In the genomic region with DNA sequence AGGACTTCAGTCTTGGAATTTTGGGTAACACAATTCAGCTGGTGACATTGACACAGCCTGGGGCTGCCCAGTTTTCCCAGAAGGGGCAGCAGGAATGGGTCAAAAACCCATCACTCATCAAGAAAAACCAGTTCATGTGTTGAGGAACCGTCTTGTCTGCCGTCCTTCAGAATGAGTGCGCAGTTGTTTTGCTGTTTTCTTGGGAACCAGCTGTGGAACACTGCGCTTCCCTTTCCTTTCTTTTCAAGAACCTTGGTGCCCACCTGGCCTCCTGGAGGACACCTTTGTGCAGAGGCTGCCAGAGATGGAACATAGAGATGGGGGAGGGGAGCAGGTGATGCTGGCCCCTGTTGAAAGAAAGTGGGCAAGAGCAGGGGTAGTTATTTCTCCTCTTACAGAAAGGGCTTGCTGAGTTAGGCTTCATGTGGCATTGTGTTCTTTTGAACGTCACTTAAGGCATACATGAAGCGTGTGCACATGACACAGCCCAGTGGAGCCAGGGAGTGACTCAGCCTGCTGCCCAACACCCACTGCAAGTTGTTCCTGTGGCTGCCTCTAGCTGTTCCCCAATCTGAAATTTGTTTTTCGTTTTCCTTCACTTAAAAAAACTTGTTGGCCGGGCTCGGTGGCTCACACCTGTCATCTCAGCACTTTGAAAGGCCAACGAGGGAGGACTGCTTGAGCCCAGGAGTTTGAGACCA, we compare ENCODE assay signal across 7 cellular contexts.
A peak's percentile ranks its signal among the peaks of the same experiment; 100 is the strongest.
DNase-seq lines count a peak whose midpoint lies in the region; ATAC-seq, FAIRE-seq and TF ChIP-seq lines count a peak whose summit lies in the region.

No MANE protein-coding gene starts in this region.

- TF ChIP-seq POLR2A in NB4 (IDR thresholded peaks at IDR 0.05; ENCODE audit: extremely low read depth, insufficient read length): no peak

- WGBS in lung, 2 donors: 53 to 67% methylated on average over 10 of the region's 10 CpGs
- 40% methylated on average over 10 of the region's 10 CpGs for WGBS in aorta, 2 donors

- H3K9me3 ChIP-seq in lung (ENCODE audit: control insufficient read depth in 2 of 2, insufficient read depth in 1 of 2, low read length in 1 of 2) (peaks cover 0 to 4% of the 10 kb centered on the region in 2 donors), aorta (ENCODE audit: control insufficient read depth, low read length) (no peaks in the 10 kb centered on the region)

- H3K27me3 ChIP-seq in bronchial epithelial cell (ENCODE audit: control insufficient read depth, insufficient read depth, low read length) (no peaks in the 10 kb centered on the region), lung (ENCODE audit: control insufficient read depth, insufficient read depth) (no peaks in the 10 kb centered on the region), aorta (ENCODE audit: control insufficient read depth in 1 of 2, insufficient read depth in 2 of 2, low read length in 1 of 2) (no peaks in the 10 kb centered on the region)

- peak; percentile 80 for ATAC-seq in GM18520 (IDR thresholded peaks at IDR 0.05; ENCODE audit: unreplicated experiment)
- peak; percentile 74 for ATAC-seq in HG02642 (IDR thresholded peaks at IDR 0.05; ENCODE audit: poor library complexity, unreplicated experiment)
- ATAC-seq in lung (ENCODE audit: insufficient read depth, low FRiP score): peak; percentile 70
- ATAC-seq in aorta (ENCODE audit: low FRiP score): peak; percentile 92

- H3K27ac ChIP-seq in lung (ENCODE audit: low read depth in 1 of 2, low read length in 1 of 2): peak overlapping the region in 1 of 2 donors; percentile 53
- H3K27ac ChIP-seq in aorta (ENCODE audit: low read depth in 1 of 2, low read length in 2 of 2): peak overlapping the region in 1 of 2 donors; percentile 64

- peaks cover 0 to 5% of the 10 kb centered on the region in 2 donors for H3K4me1 ChIP-seq in lung (ENCODE audit: control insufficient read depth in 2 of 2, insufficient read depth in 2 of 2, low read length in 2 of 2)
- peaks cover 0 to 6% of the 10 kb centered on the region in 2 donors for H3K4me1 ChIP-seq in aorta (ENCODE audit: control insufficient read depth in 1 of 2, insufficient read depth in 2 of 2, low read length in 2 of 2)

- no peak overlapping the region for H3K4me3 ChIP-seq in NB4 (ENCODE audit: low read depth, low read length)
- H3K4me3 ChIP-seq in bronchial epithelial cell (ENCODE audit: low read depth, low read length): no peak overlapping the region
- no peak overlapping the region for H3K4me3 ChIP-seq in lung
- no peak overlapping the region for H3K4me3 ChIP-seq in aorta (ENCODE audit: low read length in 2 of 2)

- H3K36me3 ChIP-seq in bronchial epithelial cell (ENCODE audit: control insufficient read depth, insufficient read depth, low read length) (no peaks in the 10 kb centered on the region), lung (ENCODE audit: control insufficient read depth in 2 of 2, insufficient read depth in 2 of 2, low read length in 2 of 2) (no peaks in the 10 kb centered on the region), aorta (ENCODE audit: control insufficient read depth in 1 of 2, insufficient read depth in 2 of 2, low read length in 1 of 2) (no peaks in the 10 kb centered on the region)

- intact Hi-C loops in aorta (cut with DNase I): no loop called here

- TF ChIP-seq CTCF in NB4 (IDR thresholded peaks at IDR 0.05; ENCODE audit: low read depth, low read length) (no peak), bronchial epithelial cell (IDR thresholded peaks at IDR 0.05; ENCODE audit: insufficient read depth, low read length, severe bottlenecking) (no peak), lung (IDR thresholded peaks at IDR 0.05; ENCODE audit: control extremely low read depth, extremely low read depth) (no peak)

- peak; percentile 83 for FAIRE-seq in bronchial epithelial cell (lab: Jason Lieb, UNC)

- peak; percentile 92 for DNase-seq in NB4 (ENCODE audit: low read depth)
- peak; percentile 87 for DNase-seq in bronchial epithelial cell (ENCODE audit: low read depth)
- DNase-seq in lung (ENCODE audit: low spot score): peak; percentile 45
- peak; percentile 93 to 95 for DNase-seq in aorta
- no peak for DNase-seq in activated gamma-delta T cell treated with Interleukin-2 at 50 U/mL for 16 hours
